16 cellular contexts compared by ENCODE assay signal in genomic region chr3:123401836-123402530, GRCh38. TPM values are rescaled to one million over a fixed set of nuclear protein-coding genes. Genes with fewer than 3 reads are reported as not detected.
DNase-seq lines count a peak whose midpoint lies in the region; ATAC-seq and TF ChIP-seq lines count a peak whose summit lies in the region.
"Had no signal": no experiment of that assay in that cellular context is flagged by ENCODE, and none has a peak within 500 bp of the region (broad histone marks: within the 10 kb centered on the region; RNA-seq: fewer than 3 reads in every experiment).

No MANE protein-coding gene starts in this region.

- H3K4me1 Mint-ChIP-seq in stimulated activated effector memory CD8-positive, alpha-beta T cell treated with anti-CD3 and anti-CD28 coated beads, Interleukin-12 subunit alpha, Interleukin-12 subunit beta, amount 100 ng/mL, for 72 hours: no peaks in the 10 kb centered on the region
- no peaks in the 10 kb centered on the region for H3K4me1 Mint-ChIP-seq in activated T-cell treated with anti-CD3 and anti-CD28 coated beads, Interleukin-2, amount 50 U/mL, for 72 hours (ENCODE audit: low read depth)
- H3K4me1 Mint-ChIP-seq: CD8-positive, alpha-beta memory T cell had no signal

- no peak for TF ChIP-seq POLR2A in stomach (IDR thresholded peaks at IDR 0.05)

- H3K9me3 ChIP-seq in ascending aorta: no peaks in the 10 kb centered on the region
- H3K9me3 ChIP-seq in muscle layer of colon (ENCODE audit: low read length): no peaks in the 10 kb centered on the region
- H3K9me3 ChIP-seq in stomach: no peaks in the 10 kb centered on the region
- H3K9me3 ChIP-seq: BLaER1 had no signal

- no peak overlapping the region for H3K27ac Mint-ChIP-seq in stimulated activated effector memory CD8-positive, alpha-beta T cell treated with anti-CD3 and anti-CD28 coated beads, Interleukin-12 subunit alpha, Interleukin-12 subunit beta, amount 100 ng/mL, for 72 hours
- H3K27ac Mint-ChIP-seq in activated T-cell treated with anti-CD3 and anti-CD28 coated beads, Interleukin-2, amount 50 U/mL, for 72 hours: no peak overlapping the region
- H3K27ac Mint-ChIP-seq: CD8-positive, alpha-beta memory T cell had no signal

- H3K27me3 Mint-ChIP-seq in activated T-cell treated with anti-CD3 and anti-CD28 coated beads, Interleukin-2, amount 50 U/mL, for 72 hours (ENCODE audit: low read depth): no peaks in the 10 kb centered on the region

- H3K36me3 Mint-ChIP-seq in stimulated activated effector memory CD8-positive, alpha-beta T cell treated with anti-CD3 and anti-CD28 coated beads, Interleukin-12 subunit alpha, Interleukin-12 subunit beta, amount 100 ng/mL, for 72 hours: no peaks in the 10 kb centered on the region
- H3K36me3 Mint-ChIP-seq in activated T-cell treated with anti-CD3 and anti-CD28 coated beads, Interleukin-2, amount 50 U/mL, for 72 hours (ENCODE audit: insufficient read depth in 2 of 2): no peaks in the 10 kb centered on the region
- H3K36me3 Mint-ChIP-seq: CD8-positive, alpha-beta memory T cell had no signal

- TF ChIP-seq CTCF in ascending aorta (IDR thresholded peaks at IDR 0.05) (no peak), stomach (IDR thresholded peaks at IDR 0.05) (no peak)

- ATAC-seq in stimulated activated effector memory CD8-positive, alpha-beta T cell treated with anti-CD3 and anti-CD28 coated beads, Interleukin-12 subunit alpha, Interleukin-12 subunit beta, amount 100 ng/mL, for 72 hours: no peak
- no peak for ATAC-seq in activated T-cell treated with anti-CD3 and anti-CD28 coated beads, Interleukin-2, amount 50 U/mL, for 72 hours (replicated peaks in 1 of 2)
- ATAC-seq: K562, PC-3 had no signal

- H3K27me3 ChIP-seq in ascending aorta (no peaks in the 10 kb centered on the region), muscle layer of colon (ENCODE audit: control insufficient read depth in 1 of 2, insufficient read depth in 2 of 2, low read length in 2 of 2) (no peaks in the 10 kb centered on the region), stomach (peaks cover 0 to 4% (median 0%) of the 10 kb centered on the region in 3 donors)
- H3K27me3 ChIP-seq: BLaER1 had no signal

- H3K36me3 ChIP-seq in ascending aorta: no peaks in the 10 kb centered on the region
- no peaks in the 10 kb centered on the region for H3K36me3 ChIP-seq in muscle layer of colon (ENCODE audit: insufficient read depth, low read length)
- no peaks in the 10 kb centered on the region for H3K36me3 ChIP-seq in stomach
- H3K36me3 ChIP-seq: BLaER1 had no signal

- 56 to 65% (median 62%) methylated on average over 8 to 11 of the region's 11 CpGs for WGBS in stomach, 5 donors

- H3K9me3 Mint-ChIP-seq in stimulated activated effector memory CD8-positive, alpha-beta T cell treated with anti-CD3 and anti-CD28 coated beads, Interleukin-12 subunit alpha, Interleukin-12 subunit beta, amount 100 ng/mL, for 72 hours: no peaks in the 10 kb centered on the region
- no peaks in the 10 kb centered on the region for H3K9me3 Mint-ChIP-seq in activated T-cell treated with anti-CD3 and anti-CD28 coated beads, Interleukin-2, amount 50 U/mL, for 72 hours
- H3K9me3 Mint-ChIP-seq: CD8-positive, alpha-beta memory T cell had no signal

- DNase-seq in ascending aorta (ENCODE audit: low spot score in 2 of 2) (peak in 1 of 2 donors; percentile 85), cardiac septum (ENCODE audit: low spot score) (peak; percentile 87), stomach (no peak), LoVo (ENCODE audit: low spot score) (no peak), cortex of kidney (lab: John Stamatoyannopoulos, UW) (no peak)
- no peak for DNase-seq in stimulated activated effector memory CD8-positive, alpha-beta T cell treated with anti-CD3 and anti-CD28 coated beads, Interleukin-12 subunit alpha, Interleukin-12 subunit beta, amount 100 ng/mL, for 72 hours (ENCODE audit: low spot score in 2 of 2)
- DNase-seq in activated T-cell treated with anti-CD3 and anti-CD28 coated beads, Interleukin-2, amount 50 U/mL, for 72 hours: no peak
- DNase-seq: GOT3, NCI-H1694, PC-3 had no signal

- H3K4me1 ChIP-seq in ascending aorta: peaks cover 19 to 70% of the 10 kb centered on the region in 2 donors
- H3K4me1 ChIP-seq in muscle layer of colon (ENCODE audit: insufficient read depth, low read length): peaks cover 87% of the 10 kb centered on the region
- peaks cover 3 to 70% (median 31%) of the 10 kb centered on the region in 4 donors for H3K4me1 ChIP-seq in stomach

- no peak for TF ChIP-seq EP300 in stomach (IDR thresholded peaks at IDR 0.05)

- H3K9ac ChIP-seq in muscle layer of colon (ENCODE audit: low read length): no peak overlapping the region
- H3K9ac ChIP-seq: BLaER1 had no signal

- intact Hi-C loops in ascending aorta (cut with DNase I): loop anchor here (2.0 kb wide), 1 partner anchor 19 kb away; no protein-coding TSS in a partner anchor
- intact Hi-C loops in cardiac septum (cut with DNase I): loop anchor here (2.0 to 5.0 kb wide), 3 partner anchors 45 to 70 kb away; no protein-coding TSS in a partner anchor
- intact Hi-C loops in stomach (cut with DNase I; ENCODE audit: low total_unique reads): no loop called here

- H3K27ac ChIP-seq in ascending aorta: peak overlapping the region; percentile 87 to 93
- H3K27ac ChIP-seq in muscle layer of colon (ENCODE audit: low read depth, low read length): peak overlapping the region; percentile 81
- peak overlapping the region in 4 of 5 donors; percentile 67 to 89 (median 76) for H3K27ac ChIP-seq in stomach
- H3K27ac ChIP-seq: 22Rv1, BLaER1, HL-60 had no signal

- H3K4me3 Mint-ChIP-seq in stimulated activated effector memory CD8-positive, alpha-beta T cell treated with anti-CD3 and anti-CD28 coated beads, Interleukin-12 subunit alpha, Interleukin-12 subunit beta, amount 100 ng/mL, for 72 hours: no peak overlapping the region
- no peak overlapping the region for H3K4me3 Mint-ChIP-seq in activated T-cell treated with anti-CD3 and anti-CD28 coated beads, Interleukin-2, amount 50 U/mL, for 72 hours
- H3K4me3 Mint-ChIP-seq: CD8-positive, alpha-beta memory T cell had no signal

- H3K4me3 ChIP-seq in ascending aorta (peak overlapping the region in 1 of 2 donors; percentile 40), muscle layer of colon (ENCODE audit: low read depth in 1 of 2, low read length in 2 of 2) (no peak overlapping the region), stomach (no peak overlapping the region)
- H3K4me3 ChIP-seq: BLaER1, K562 had no signal

RNA-seq across cellular contexts. Expression of gene ADCY5, which starts 46.9 kb away (rescaled TPM):
- 32.2 TPM for total RNA-seq in ascending aorta
- total RNA-seq in cardiac septum: 192 TPM
- total RNA-seq in stomach: 10 to 100 TPM in 4 of 5 donors, 1 to 10 TPM in 1; 6.1 to 79.9 (median 28.3) TPM
- 10 to 100 TPM in 1 of 3 donors, 1 to 10 TPM in 2; 1.8 to 13.1 (median 2.7) TPM for polyA plus RNA-seq in stomach
- not detected for total RNA-seq in activated T-cell treated with anti-CD3 and anti-CD28 coated beads, Interleukin-2, amount 50 U/mL, for 72 hours
- total RNA-seq: K562, PC-3 had no signal

Comparison
In these comparisons a context has a peak if more than half of its experiments do, and no peak if none do; other contexts are left out.
1. RNA of gene ADCY5, which starts 46.9 kb away (total RNA-seq): 192 TPM in cardiac septum (single experiment), 32.2 TPM in ascending aorta (single experiment) and 6.1 to 79.9 TPM in stomach; not detected in activated T-cell treated with anti-CD3 and anti-CD28 coated beads, Interleukin-2, amount 50 U/mL, for 72 hours; every median in the first group is over 4 times any median in the second.
2. Peak in every context shown above with its lines, with median percentiles within 50 percentile points of each other: H3K27ac ChIP-seq.